Comparison of ENCODE assay signal across 7 cellular contexts in genomic region chr7:5282464-5283316, GRCh38. TPM values are rescaled to one million over a fixed set of nuclear protein-coding genes. Genes with fewer than 3 reads are reported as not detected.
DNase-seq lines count a peak whose midpoint lies in the region; ATAC-seq and TF ChIP-seq lines count a peak whose summit lies in the region.

SLC29A4 (plus strand) TSS chr7:5282943; CDS start chr7:5287817, 4,874 bp downstream.

- no peaks in the 10 kb centered on the region for H3K9me3 ChIP-seq in lower lobe of right lung

- no peaks in the 10 kb centered on the region for H3K9me3 Mint-ChIP-seq in central memory CD8-positive, alpha-beta T cell

- H3K27me3 ChIP-seq in lower lobe of right lung (ENCODE audit: low read depth) = peaks cover 11% of the 10 kb centered on the region

- ATAC-seq in central memory CD8-positive, alpha-beta T cell (replicated peaks; ENCODE audit: extremely low read depth, poor library complexity, severe bottlenecking) = peak; percentile 31
- ATAC-seq in lower lobe of right lung = peak; percentile 53 to 56
- no peak for ATAC-seq in HG03280 (IDR thresholded peaks at IDR 0.05; ENCODE audit: unreplicated experiment)
- no peak for ATAC-seq in GM18511 (IDR thresholded peaks at IDR 0.05; ENCODE audit: unreplicated experiment)

- TF ChIP-seq CTCF in GM12865 (IDR thresholded peaks at IDR 0.05; ENCODE audit: insufficient read depth, low read depth, low read length, missing control alignments) = no peak
- TF ChIP-seq CTCF in NB4 (IDR thresholded peaks at IDR 0.05; ENCODE audit: low read depth, low read length) = no peak
- TF ChIP-seq CTCF in lower lobe of right lung (IDR thresholded peaks at IDR 0.05) = no peak

- H3K27ac Mint-ChIP-seq in central memory CD8-positive, alpha-beta T cell (ENCODE audit: low read depth) = no peak within 1 kb of the TSS

- H3K36me3 ChIP-seq in lower lobe of right lung = no peaks in the 10 kb centered on the region

- DNase-seq in GM12865 (ENCODE audit: low read depth) (peak; percentile 15), NB4 (ENCODE audit: low read depth) (peak; percentile 52), lower lobe of right lung (no peak)
- DNase-seq in central memory CD8-positive, alpha-beta T cell (ENCODE audit: low spot score in 2 of 2) = no peak

- peaks cover 7% of the 10 kb centered on the region for H3K4me1 ChIP-seq in lower lobe of right lung

- H3K4me3 ChIP-seq in GM12865 (ENCODE audit: low read depth, low read length) (peak within 1 kb of the TSS; percentile 26; the same call in 1 of the 2 replicates), NB4 (ENCODE audit: low read depth, low read length) (no peak within 1 kb of the TSS), lower lobe of right lung (peak within 1 kb of the TSS; percentile 47)

- intact Hi-C loops in lower lobe of right lung (cut with DNase I) = no loop called here

- no peak within 1 kb of the TSS for H3K27ac ChIP-seq in lower lobe of right lung
- H3K27ac ChIP-seq in temporal lobe (ENCODE audit: low read depth, low read length) = no peak within 1 kb of the TSS

- no peaks in the 10 kb centered on the region for H3K36me3 Mint-ChIP-seq in central memory CD8-positive, alpha-beta T cell (ENCODE audit: insufficient read depth)

- no peak for TF ChIP-seq POLR2A in NB4 (IDR thresholded peaks at IDR 0.05; ENCODE audit: extremely low read depth, insufficient read length)

- no peaks in the 10 kb centered on the region for H3K4me1 Mint-ChIP-seq in central memory CD8-positive, alpha-beta T cell

- H3K27me3 Mint-ChIP-seq in central memory CD8-positive, alpha-beta T cell = peaks cover 35% of the 10 kb centered on the region

- H3K4me3 Mint-ChIP-seq in central memory CD8-positive, alpha-beta T cell = no peak within 1 kb of the TSS

RNA-seq across cellular contexts. Expression of gene SLC29A4, which starts in this region (rescaled TPM):
- total RNA-seq in lower lobe of right lung = 2.7 TPM
- total RNA-seq in temporal lobe = 12.3 TPM

Comparison
In these comparisons a context has a peak if more than half of its experiments do, and no peak if none do; other contexts are left out.
1. DNase-seq: peak in GM12865 (single experiment) and NB4 (single experiment); none in central memory CD8-positive, alpha-beta T cell (0 of 2) and lower lobe of right lung (single experiment).
2. ATAC-seq: peak in central memory CD8-positive, alpha-beta T cell (single experiment) and lower lobe of right lung (2 of 2); none in HG03280 (single experiment) and GM18511 (single experiment).